ENCODE assay signal across 2 cellular contexts in genomic region chr15:89498574-89498906, GRCh38.
TF ChIP-seq lines count a peak whose summit lies in the region.

No MANE protein-coding gene starts in this region.

TF ChIP-seq in A549, 52 proteins besides CTCF, POLR2A, EP300 and RAD21 (continued from another document):
- TF ChIP-seq NFE2L2 (conservative IDR thresholded peaks at IDR 0.05; ENCODE audit: low read length) (no peak), BCL3 (IDR thresholded peaks at IDR 0.05) (peak; percentile 13; the same call in 1 of the 3 replicates)
TF ChIP-seq in A549: peak in this region for 4.

TF ChIP-seq in HEK293, 187 proteins besides CTCF, POLR2A, EP300 and RAD21 (continued from another document):
- TF ChIP-seq ZNF76 (tag by site-specific recombination; IDR thresholded peaks at IDR 0.05; ENCODE audit: borderline replicate concordance, low read depth) (no peak), ZNF776 (tag by site-specific recombination; IDR thresholded peaks at IDR 0.05; ENCODE audit: borderline replicate concordance) (no peak), ZNF645 (tag by site-specific recombination; IDR thresholded peaks at IDR 0.05) (no peak), ZNF791 (tag by site-specific recombination; IDR thresholded peaks at IDR 0.05) (no peak), ZNF2 (tag by site-specific recombination; IDR thresholded peaks at IDR 0.05) (no peak), ZBTB11 (tag by site-specific recombination; conservative IDR thresholded peaks at IDR 0.05; ENCODE audit: low read depth) (no peak), ZNF510 (tag by site-specific recombination; IDR thresholded peaks at IDR 0.05; ENCODE audit: insufficient replicate concordance) (no peak), ZFP37 (tag by site-specific recombination; IDR thresholded peaks at IDR 0.05) (no peak), ZNF768 (tag by site-specific recombination; IDR thresholded peaks at IDR 0.05) (no peak), ZNF239 (tag by site-specific recombination; IDR thresholded peaks at IDR 0.05) (no peak), ZFP3 (tag by site-specific recombination; IDR thresholded peaks at IDR 0.05; ENCODE audit: low read depth) (no peak), ZBTB48 (tag by site-specific recombination; IDR thresholded peaks at IDR 0.05) (peak; percentile 80), ZNF140 (tag by site-specific recombination; IDR thresholded peaks at IDR 0.05) (no peak), HIC1 (tag by site-specific recombination; IDR thresholded peaks at IDR 0.05) (0 out of 2 replicates have a peak, but pooled peaks have one; percentile 51), ZBTB44 (tag by site-specific recombination; IDR thresholded peaks at IDR 0.05) (peak; percentile 3), ZNF670 (tag by site-specific recombination; IDR thresholded peaks at IDR 0.05; ENCODE audit: low read depth) (no peak), ZNF114 (tag by site-specific recombination; IDR thresholded peaks at IDR 0.05) (no peak), ZSCAN30 (tag by site-specific recombination; IDR thresholded peaks at IDR 0.05) (no peak), HOXC10 (CRISPR knock-in tag; IDR thresholded peaks at IDR 0.05) (no peak), ZNF214 (tag by site-specific recombination; IDR thresholded peaks at IDR 0.05; ENCODE audit: borderline replicate concordance) (peak; percentile 8; the same call in 1 of the 2 replicates), ZNF24 (tag by site-specific recombination; IDR thresholded peaks at IDR 0.05) (no peak), ZNF391 (tag by site-specific recombination; IDR thresholded peaks at IDR 0.05; ENCODE audit: borderline replicate concordance, low read depth) (no peak; the same call in 1 of the 2 replicates)
